15 cellular contexts compared by ENCODE assay signal in the genomic region with DNA sequence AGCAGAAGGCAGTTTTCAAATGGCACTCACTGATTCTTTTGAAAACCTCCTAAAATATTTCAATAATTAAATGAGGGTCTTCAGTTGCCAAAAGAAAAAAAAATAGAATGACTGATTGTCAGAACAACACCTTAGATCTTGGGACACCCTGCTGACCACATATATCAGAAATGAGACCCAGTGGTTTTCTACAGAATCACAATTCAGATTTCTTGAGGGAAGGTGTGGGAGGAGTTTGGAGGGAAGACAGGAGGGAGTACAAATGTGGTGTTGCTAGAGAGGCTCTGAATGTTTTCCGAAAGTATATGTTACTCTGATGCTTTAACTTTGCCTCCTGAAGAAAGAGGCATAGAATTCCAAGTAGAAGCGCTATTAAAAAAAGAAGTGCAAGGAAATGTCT.
DNase-seq lines count a peak whose midpoint lies in the region; ATAC-seq and TF ChIP-seq lines count a peak whose summit lies in the region.
"Had no signal": no experiment of that assay in that cellular context is flagged by ENCODE, and none has a peak within 500 bp of the region (broad histone marks: within the 10 kb centered on the region; RNA-seq: fewer than 3 reads in every experiment).

No MANE protein-coding gene starts in this region.

- peak; percentile 31 to 51 for ATAC-seq in activated naive CD4-positive, alpha-beta T cell treated with anti-CD3 and anti-CD28 coated beads, Interleukin-2, amount 50 U/mL, for 72 hours

- H3K36me3 Mint-ChIP-seq in activated naive CD4-positive, alpha-beta T cell treated with anti-CD3 and anti-CD28 coated beads, Interleukin-2, amount 50 U/mL, for 72 hours, result no peaks in the 10 kb centered on the region
- peaks cover 2% of the 10 kb centered on the region for H3K36me3 Mint-ChIP-seq in T-helper 2 cell treated with Interferon-gamma antibody and Interleukin-4, amounts not matched to agents 5 μg/mL and 100 μg/mL, for 36 hours (ENCODE audit: low read depth)
- no peaks in the 10 kb centered on the region for H3K36me3 Mint-ChIP-seq in mesothelial cell of epicardium

- in situ Hi-C loops in GM13977 (cut with MboI; ENCODE audit: low pct_unique_long_range_greater_than_20kb, low sequenced_read_pairs, unreplicated experiment), result no loop called here

- H3K27ac Mint-ChIP-seq in activated naive CD4-positive, alpha-beta T cell treated with anti-CD3 and anti-CD28 coated beads, Interleukin-2, amount 50 U/mL, for 72 hours, result no peak overlapping the region
- peak overlapping the region; percentile 2 for H3K27ac Mint-ChIP-seq in T-helper 2 cell treated with Interferon-gamma antibody and Interleukin-4, amounts not matched to agents 5 μg/mL and 100 μg/mL, for 36 hours
- peak overlapping the region; percentile 75 for H3K27ac Mint-ChIP-seq in mesothelial cell of epicardium

- H3K4me3 Mint-ChIP-seq in T-helper 2 cell treated with Interferon-gamma antibody and Interleukin-4, amounts not matched to agents 5 μg/mL and 100 μg/mL, for 36 hours, result no peak overlapping the region
- H3K4me3 Mint-ChIP-seq in mesothelial cell of epicardium, result no peak overlapping the region

- peaks cover 55% of the 10 kb centered on the region for H3K4me1 Mint-ChIP-seq in T-helper 2 cell treated with Interferon-gamma antibody and Interleukin-4, amounts not matched to agents 5 μg/mL and 100 μg/mL, for 36 hours (ENCODE audit: low read depth)
- H3K4me1 Mint-ChIP-seq in mesothelial cell of epicardium, result peaks cover 24% of the 10 kb centered on the region

- no peak for DNase-seq in activated naive CD4-positive, alpha-beta T cell treated with anti-CD3 and anti-CD28 coated beads, Interleukin-2, amount 50 U/mL, for 72 hours (ENCODE audit: low spot score in 2 of 2)
- no peak for DNase-seq in activated naive CD4-positive, alpha-beta T cell treated with anti-CD3 and anti-CD28 coated beads, Interleukin-2, amount 50 U/mL, for 16 hours
- DNase-seq in T-helper 2 cell treated with Interferon-gamma antibody and Interleukin-4, amounts not matched to agents 5 μg/mL and 100 μg/mL, for 36 hours (ENCODE audit: low spot score), result peak; percentile 27
- DNase-seq in mesothelial cell of epicardium (ENCODE audit: low spot score in 2 of 2, unreplicated experiment in 2 of 2) (no peak), SKM-1 treated with dmso at 0.1 percent for 144 hours (lab: John Stamatoyannopoulos, UW; ENCODE audit: unreplicated experiment) (no peak), GM13977 (ENCODE audit: low spot score) (no peak), activated gamma-delta T cell treated with Interleukin-2 at 50 U/mL for 16 hours (no peak)
- DNase-seq: Caco-2, DMS153, H7, MG63, NCI-H1092 treated with DMSO at 0.1 percent for 48 hours, NCI-H1694, NCI-H510A treated with DMSO at 0.1 percent for 48 hours, NCI-H82 had no signal

- no peaks in the 10 kb centered on the region for H3K9me3 Mint-ChIP-seq in activated naive CD4-positive, alpha-beta T cell treated with anti-CD3 and anti-CD28 coated beads, Interleukin-2, amount 50 U/mL, for 72 hours
- no peaks in the 10 kb centered on the region for H3K9me3 Mint-ChIP-seq in T-helper 2 cell treated with Interferon-gamma antibody and Interleukin-4, amounts not matched to agents 5 μg/mL and 100 μg/mL, for 36 hours
- no peaks in the 10 kb centered on the region for H3K9me3 Mint-ChIP-seq in mesothelial cell of epicardium

- no peaks in the 10 kb centered on the region for H3K27me3 Mint-ChIP-seq in T-helper 2 cell treated with Interferon-gamma antibody and Interleukin-4, amounts not matched to agents 5 μg/mL and 100 μg/mL, for 36 hours (ENCODE audit: low read depth)
- H3K27me3 Mint-ChIP-seq in mesothelial cell of epicardium (ENCODE audit: low read depth), result no peaks in the 10 kb centered on the region

- TF ChIP-seq CTCF in mesothelial cell of epicardium (IDR thresholded peaks at IDR 0.05; ENCODE audit: unreplicated experiment), result no peak
- no peak for TF ChIP-seq CTCF in GM13977 (IDR thresholded peaks at IDR 0.05; ENCODE audit: extremely low read depth, insufficient read depth, missing control alignments)

Comparison
In these comparisons a context has a peak if more than half of its experiments do, and no peak if none do; other contexts are left out.
1. H3K27ac Mint-ChIP-seq: peak in T-helper 2 cell treated with Interferon-gamma antibody and Interleukin-4, amounts not matched to agents 5 μg/mL and 100 μg/mL, for 36 hours (single experiment) and mesothelial cell of epicardium (single experiment); none in activated naive CD4-positive, alpha-beta T cell treated with anti-CD3 and anti-CD28 coated beads, Interleukin-2, amount 50 U/mL, for 72 hours (0 of 2).